ENCODE assay signal across 1 cellular context in the genomic region with DNA sequence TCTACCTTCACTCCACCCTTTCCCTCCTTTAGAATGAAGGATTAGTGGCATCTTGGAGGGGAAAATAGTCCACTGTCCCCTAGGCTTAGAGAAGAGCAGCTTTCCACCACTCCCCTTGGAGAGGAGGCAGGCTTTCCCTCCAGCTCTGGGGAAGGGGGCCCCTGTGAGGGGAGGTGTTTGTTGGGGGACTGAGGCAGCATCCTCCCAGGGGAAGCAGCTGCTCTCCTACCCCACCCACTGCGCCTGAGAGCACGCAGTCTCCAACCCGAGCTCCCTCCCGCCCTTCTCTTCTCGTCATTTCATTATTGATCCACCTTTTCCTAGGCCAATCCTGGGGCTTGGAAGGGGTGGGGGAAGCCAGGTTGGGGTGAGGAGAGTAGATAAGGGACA.
TF ChIP-seq lines count a peak whose summit lies in the region.

No MANE protein-coding gene starts in this region.

TF ChIP-seq in HEK293, 187 proteins besides CTCF, POLR2A, EP300 and RAD21 (continued from another document and continues in another):
- TF ChIP-seq, protein P1, sequence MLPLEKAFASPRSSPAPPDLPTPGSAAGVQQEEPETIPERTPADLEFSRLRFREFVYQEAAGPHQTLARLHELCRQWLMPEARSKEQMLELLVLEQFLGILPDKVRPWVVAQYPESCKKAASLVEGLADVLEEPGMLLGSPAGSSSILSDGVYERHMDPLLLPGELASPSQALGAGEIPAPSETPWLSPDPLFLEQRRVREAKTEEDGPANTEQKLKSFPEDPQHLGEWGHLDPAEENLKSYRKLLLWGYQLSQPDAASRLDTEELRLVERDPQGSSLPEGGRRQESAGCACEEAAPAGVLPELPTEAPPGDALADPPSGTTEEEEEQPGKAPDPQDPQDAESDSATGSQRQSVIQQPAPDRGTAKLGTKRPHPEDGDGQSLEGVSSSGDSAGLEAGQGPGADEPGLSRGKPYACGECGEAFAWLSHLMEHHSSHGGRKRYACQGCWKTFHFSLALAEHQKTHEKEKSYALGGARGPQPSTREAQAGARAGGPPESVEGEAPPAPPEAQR (tag by site-specific recombination; IDR thresholded peaks at IDR 0.05): no peak
- TF ChIP-seq ZNF629 (tag by site-specific recombination; IDR thresholded peaks at IDR 0.05) (no peak), ZNF214 (tag by site-specific recombination; IDR thresholded peaks at IDR 0.05; ENCODE audit: borderline replicate concordance) (no peak), KLF7 (tag by site-specific recombination; IDR thresholded peaks at IDR 0.05; ENCODE audit: borderline replicate concordance) (peak; percentile 31; the same call in 1 of the 2 replicates), ZNF155 (tag by site-specific recombination; IDR thresholded peaks at IDR 0.05) (no peak), KLF10 (tag by site-specific recombination; IDR thresholded peaks at IDR 0.05) (no peak), ZNF792 (tag by site-specific recombination; IDR thresholded peaks at IDR 0.05) (no peak), KLF8 (tag by site-specific recombination; IDR thresholded peaks at IDR 0.05) (no peak), ZNF221 (tag by site-specific recombination; IDR thresholded peaks at IDR 0.05; ENCODE audit: borderline replicate concordance) (no peak), ZNF274 (IDR thresholded peaks at IDR 0.05; ENCODE audit: low read length) (no peak), ZNF274 (tag by site-specific recombination; IDR thresholded peaks at IDR 0.05; ENCODE audit: borderline replicate concordance) (no peak), ZNF571 (tag by site-specific recombination; IDR thresholded peaks at IDR 0.05) (no peak), FEZF1 (tag by site-specific recombination; IDR thresholded peaks at IDR 0.05) (no peak), ZNF514 (tag by site-specific recombination; IDR thresholded peaks at IDR 0.05) (no peak), ZNF837 (tag by site-specific recombination; IDR thresholded peaks at IDR 0.05) (no peak), SETDB1 (IDR thresholded peaks at IDR 0.05; ENCODE audit: insufficient read length, low read length) (no peak), ZBTB7A (tag by site-specific recombination; IDR thresholded peaks at IDR 0.05; ENCODE audit: low read depth) (no peak), ZNF169 (tag by site-specific recombination; IDR thresholded peaks at IDR 0.05) (no peak), OVOL3 (tag by site-specific recombination; IDR thresholded peaks at IDR 0.05) (no peak), GLIS2 (tag by site-specific recombination; IDR thresholded peaks at IDR 0.05) (peak; percentile 9; the same call in 1 of the 2 replicates), REPIN1 (tag by site-specific recombination; IDR thresholded peaks at IDR 0.05; ENCODE audit: low read depth) (no peak), ZNF530 (tag by site-specific recombination; IDR thresholded peaks at IDR 0.05; ENCODE audit: low read depth) (no peak), KLF16 (tag by site-specific recombination; IDR thresholded peaks at IDR 0.05) (no peak), SP2 (tag by site-specific recombination; IDR thresholded peaks at IDR 0.05) (peak; percentile 31; the same call in 1 of the 2 replicates), ZSCAN23 (tag by site-specific recombination; IDR thresholded peaks at IDR 0.05) (no peak), MEIS1 (CRISPR knock-in tag; IDR thresholded peaks at IDR 0.05; ENCODE audit: borderline replicate concordance) (no peak), TCF7L2 (IDR thresholded peaks at IDR 0.05; ENCODE audit: borderline replicate concordance, low read depth, low read length) (no peak), ZNF416 (tag by site-specific recombination; IDR thresholded peaks at IDR 0.05) (no peak), ZNF404 (tag by site-specific recombination; IDR thresholded peaks at IDR 0.05) (no peak), ZBTB20 (tag by site-specific recombination; IDR thresholded peaks at IDR 0.05) (peak; percentile 8), WT1 (tag by site-specific recombination; IDR thresholded peaks at IDR 0.05) (no peak), ZNF776 (tag by site-specific recombination; IDR thresholded peaks at IDR 0.05; ENCODE audit: borderline replicate concordance) (no peak), ZIC2 (tag by site-specific recombination; IDR thresholded peaks at IDR 0.05) (no peak), ZNF660 (tag by site-specific recombination; IDR thresholded peaks at IDR 0.05) (no peak), ZNF670 (tag by site-specific recombination; IDR thresholded peaks at IDR 0.05; ENCODE audit: low read depth) (no peak), ZNF510 (tag by site-specific recombination; IDR thresholded peaks at IDR 0.05; ENCODE audit: insufficient replicate concordance) (no peak), ZNF561 (tag by site-specific recombination; IDR thresholded peaks at IDR 0.05; ENCODE audit: borderline replicate concordance) (no peak), ZNF785 (tag by site-specific recombination; IDR thresholded peaks at IDR 0.05) (no peak), ZNF610 (tag by site-specific recombination; IDR thresholded peaks at IDR 0.05; ENCODE audit: borderline replicate concordance) (no peak), ZNF768 (tag by site-specific recombination; IDR thresholded peaks at IDR 0.05) (no peak), ZNF544 (tag by site-specific recombination; IDR thresholded peaks at IDR 0.05) (no peak), TRIM28 (IDR thresholded peaks at IDR 0.05; ENCODE audit: borderline replicate concordance, low read length) (no peak), ZNF140 (tag by site-specific recombination; IDR thresholded peaks at IDR 0.05) (no peak), GLI2 (tag by site-specific recombination; IDR thresholded peaks at IDR 0.05; ENCODE audit: borderline replicate concordance, low read depth) (no peak), KLF1 (tag by site-specific recombination; IDR thresholded peaks at IDR 0.05) (peak; percentile 9)
- TF ChIP-seq, protein P2, sequence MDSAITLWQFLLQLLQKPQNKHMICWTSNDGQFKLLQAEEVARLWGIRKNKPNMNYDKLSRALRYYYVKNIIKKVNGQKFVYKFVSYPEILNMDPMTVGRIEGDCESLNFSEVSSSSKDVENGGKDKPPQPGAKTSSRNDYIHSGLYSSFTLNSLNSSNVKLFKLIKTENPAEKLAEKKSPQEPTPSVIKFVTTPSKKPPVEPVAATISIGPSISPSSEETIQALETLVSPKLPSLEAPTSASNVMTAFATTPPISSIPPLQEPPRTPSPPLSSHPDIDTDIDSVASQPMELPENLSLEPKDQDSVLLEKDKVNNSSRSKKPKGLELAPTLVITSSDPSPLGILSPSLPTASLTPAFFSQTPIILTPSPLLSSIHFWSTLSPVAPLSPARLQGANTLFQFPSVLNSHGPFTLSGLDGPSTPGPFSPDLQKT (IDR thresholded peaks at IDR 0.05; ENCODE audit: borderline replicate concordance, low read depth, low read length): no peak
- TF ChIP-seq, protein P3, sequence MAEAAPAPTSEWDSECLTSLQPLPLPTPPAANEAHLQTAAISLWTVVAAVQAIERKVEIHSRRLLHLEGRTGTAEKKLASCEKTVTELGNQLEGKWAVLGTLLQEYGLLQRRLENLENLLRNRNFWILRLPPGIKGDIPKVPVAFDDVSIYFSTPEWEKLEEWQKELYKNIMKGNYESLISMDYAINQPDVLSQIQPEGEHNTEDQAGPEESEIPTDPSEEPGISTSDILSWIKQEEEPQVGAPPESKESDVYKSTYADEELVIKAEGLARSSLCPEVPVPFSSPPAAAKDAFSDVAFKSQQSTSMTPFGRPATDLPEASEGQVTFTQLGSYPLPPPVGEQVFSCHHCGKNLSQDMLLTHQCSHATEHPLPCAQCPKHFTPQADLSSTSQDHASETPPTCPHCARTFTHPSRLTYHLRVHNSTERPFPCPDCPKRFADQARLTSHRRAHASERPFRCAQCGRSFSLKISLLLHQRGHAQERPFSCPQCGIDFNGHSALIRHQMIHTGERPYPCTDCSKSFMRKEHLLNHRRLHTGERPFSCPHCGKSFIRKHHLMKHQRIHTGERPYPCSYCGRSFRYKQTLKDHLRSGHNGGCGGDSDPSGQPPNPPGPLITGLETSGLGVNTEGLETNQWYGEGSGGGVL (tag by site-specific recombination; IDR thresholded peaks at IDR 0.05): no peak
- TF ChIP-seq, protein P4, sequence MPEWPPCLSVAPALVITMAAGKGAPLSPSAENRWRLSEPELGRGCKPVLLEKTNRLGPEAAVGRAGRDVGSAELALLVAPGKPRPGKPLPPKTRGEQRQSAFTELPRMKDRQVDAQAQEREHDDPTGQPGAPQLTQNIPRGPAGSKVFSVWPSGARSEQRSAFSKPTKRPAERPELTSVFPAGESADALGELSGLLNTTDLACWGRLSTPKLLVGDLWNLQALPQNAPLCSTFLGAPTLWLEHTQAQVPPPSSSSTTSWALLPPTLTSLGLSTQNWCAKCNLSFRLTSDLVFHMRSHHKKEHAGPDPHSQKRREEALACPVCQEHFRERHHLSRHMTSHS (tag by site-specific recombination; IDR thresholded peaks at IDR 0.05): no peak
- TF ChIP-seq, protein P5, sequence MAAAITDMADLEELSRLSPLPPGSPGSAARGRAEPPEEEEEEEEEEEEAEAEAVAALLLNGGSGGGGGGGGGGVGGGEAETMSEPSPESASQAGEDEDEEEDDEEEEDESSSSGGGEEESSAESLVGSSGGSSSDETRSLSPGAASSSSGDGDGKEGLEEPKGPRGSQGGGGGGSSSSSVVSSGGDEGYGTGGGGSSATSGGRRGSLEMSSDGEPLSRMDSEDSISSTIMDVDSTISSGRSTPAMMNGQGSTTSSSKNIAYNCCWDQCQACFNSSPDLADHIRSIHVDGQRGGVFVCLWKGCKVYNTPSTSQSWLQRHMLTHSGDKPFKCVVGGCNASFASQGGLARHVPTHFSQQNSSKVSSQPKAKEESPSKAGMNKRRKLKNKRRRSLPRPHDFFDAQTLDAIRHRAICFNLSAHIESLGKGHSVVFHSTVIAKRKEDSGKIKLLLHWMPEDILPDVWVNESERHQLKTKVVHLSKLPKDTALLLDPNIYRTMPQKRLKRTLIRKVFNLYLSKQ (tag by site-specific recombination; IDR thresholded peaks at IDR 0.05; ENCODE audit: borderline replicate concordance): no peak
- TF ChIP-seq, protein P6, sequence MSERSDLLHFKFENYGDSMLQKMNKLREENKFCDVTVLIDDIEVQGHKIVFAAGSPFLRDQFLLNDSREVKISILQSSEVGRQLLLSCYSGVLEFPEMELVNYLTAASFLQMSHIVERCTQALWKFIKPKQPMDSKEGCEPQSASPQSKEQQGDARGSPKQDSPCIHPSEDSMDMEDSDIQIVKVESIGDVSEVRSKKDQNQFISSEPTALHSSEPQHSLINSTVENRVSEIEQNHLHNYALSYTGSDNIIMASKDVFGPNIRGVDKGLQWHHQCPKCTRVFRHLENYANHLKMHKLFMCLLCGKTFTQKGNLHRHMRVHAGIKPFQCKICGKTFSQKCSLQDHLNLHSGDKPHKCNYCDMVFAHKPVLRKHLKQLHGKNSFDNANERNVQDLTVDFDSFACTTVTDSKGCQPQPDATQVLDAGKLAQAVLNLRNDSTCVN (tag by site-specific recombination; optimal IDR thresholded peaks at IDR 0.05): no peak
- TF ChIP-seq, protein P7, sequence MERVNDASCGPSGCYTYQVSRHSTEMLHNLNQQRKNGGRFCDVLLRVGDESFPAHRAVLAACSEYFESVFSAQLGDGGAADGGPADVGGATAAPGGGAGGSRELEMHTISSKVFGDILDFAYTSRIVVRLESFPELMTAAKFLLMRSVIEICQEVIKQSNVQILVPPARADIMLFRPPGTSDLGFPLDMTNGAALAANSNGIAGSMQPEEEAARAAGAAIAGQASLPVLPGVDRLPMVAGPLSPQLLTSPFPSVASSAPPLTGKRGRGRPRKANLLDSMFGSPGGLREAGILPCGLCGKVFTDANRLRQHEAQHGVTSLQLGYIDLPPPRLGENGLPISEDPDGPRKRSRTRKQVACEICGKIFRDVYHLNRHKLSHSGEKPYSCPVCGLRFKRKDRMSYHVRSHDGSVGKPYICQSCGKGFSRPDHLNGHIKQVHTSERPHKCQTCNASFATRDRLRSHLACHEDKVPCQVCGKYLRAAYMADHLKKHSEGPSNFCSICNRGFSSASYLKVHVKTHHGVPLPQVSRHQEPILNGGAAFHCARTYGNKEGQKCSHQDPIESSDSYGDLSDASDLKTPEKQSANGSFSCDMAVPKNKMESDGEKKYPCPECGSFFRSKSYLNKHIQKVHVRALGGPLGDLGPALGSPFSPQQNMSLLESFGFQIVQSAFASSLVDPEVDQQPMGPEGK (tag by site-specific recombination; IDR thresholded peaks at IDR 0.05): peak; percentile 5; the same call in 1 of the 2 replicates
- TF ChIP-seq, protein P8, sequence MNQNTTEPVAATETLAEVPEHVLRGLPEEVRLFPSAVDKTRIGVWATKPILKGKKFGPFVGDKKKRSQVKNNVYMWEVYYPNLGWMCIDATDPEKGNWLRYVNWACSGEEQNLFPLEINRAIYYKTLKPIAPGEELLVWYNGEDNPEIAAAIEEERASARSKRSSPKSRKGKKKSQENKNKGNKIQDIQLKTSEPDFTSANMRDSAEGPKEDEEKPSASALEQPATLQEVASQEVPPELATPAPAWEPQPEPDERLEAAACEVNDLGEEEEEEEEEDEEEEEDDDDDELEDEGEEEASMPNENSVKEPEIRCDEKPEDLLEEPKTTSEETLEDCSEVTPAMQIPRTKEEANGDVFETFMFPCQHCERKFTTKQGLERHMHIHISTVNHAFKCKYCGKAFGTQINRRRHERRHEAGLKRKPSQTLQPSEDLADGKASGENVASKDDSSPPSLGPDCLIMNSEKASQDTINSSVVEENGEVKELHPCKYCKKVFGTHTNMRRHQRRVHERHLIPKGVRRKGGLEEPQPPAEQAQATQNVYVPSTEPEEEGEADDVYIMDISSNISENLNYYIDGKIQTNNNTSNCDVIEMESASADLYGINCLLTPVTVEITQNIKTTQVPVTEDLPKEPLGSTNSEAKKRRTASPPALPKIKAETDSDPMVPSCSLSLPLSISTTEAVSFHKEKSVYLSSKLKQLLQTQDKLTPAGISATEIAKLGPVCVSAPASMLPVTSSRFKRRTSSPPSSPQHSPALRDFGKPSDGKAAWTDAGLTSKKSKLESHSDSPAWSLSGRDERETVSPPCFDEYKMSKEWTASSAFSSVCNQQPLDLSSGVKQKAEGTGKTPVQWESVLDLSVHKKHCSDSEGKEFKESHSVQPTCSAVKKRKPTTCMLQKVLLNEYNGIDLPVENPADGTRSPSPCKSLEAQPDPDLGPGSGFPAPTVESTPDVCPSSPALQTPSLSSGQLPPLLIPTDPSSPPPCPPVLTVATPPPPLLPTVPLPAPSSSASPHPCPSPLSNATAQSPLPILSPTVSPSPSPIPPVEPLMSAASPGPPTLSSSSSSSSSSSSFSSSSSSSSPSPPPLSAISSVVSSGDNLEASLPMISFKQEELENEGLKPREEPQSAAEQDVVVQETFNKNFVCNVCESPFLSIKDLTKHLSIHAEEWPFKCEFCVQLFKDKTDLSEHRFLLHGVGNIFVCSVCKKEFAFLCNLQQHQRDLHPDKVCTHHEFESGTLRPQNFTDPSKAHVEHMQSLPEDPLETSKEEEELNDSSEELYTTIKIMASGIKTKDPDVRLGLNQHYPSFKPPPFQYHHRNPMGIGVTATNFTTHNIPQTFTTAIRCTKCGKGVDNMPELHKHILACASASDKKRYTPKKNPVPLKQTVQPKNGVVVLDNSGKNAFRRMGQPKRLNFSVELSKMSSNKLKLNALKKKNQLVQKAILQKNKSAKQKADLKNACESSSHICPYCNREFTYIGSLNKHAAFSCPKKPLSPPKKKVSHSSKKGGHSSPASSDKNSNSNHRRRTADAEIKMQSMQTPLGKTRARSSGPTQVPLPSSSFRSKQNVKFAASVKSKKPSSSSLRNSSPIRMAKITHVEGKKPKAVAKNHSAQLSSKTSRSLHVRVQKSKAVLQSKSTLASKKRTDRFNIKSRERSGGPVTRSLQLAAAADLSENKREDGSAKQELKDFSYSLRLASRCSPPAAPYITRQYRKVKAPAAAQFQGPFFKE (tag by site-specific recombination; IDR thresholded peaks at IDR 0.05; ENCODE audit: borderline replicate concordance): no peak
